In genomic region chr6:138975815-138976214, GRCh38 we compare ENCODE assay signal across 22 cellular contexts.
"Had no signal": no experiment of that assay in that cellular context is flagged by ENCODE, and none has a peak within 500 bp of the region (broad histone marks: within the 10 kb centered on the region; RNA-seq: fewer than 3 reads in every experiment).

No MANE protein-coding gene starts in this region.

- H3K27ac ChIP-seq: coronary artery, gastroesophageal sphincter, heart left ventricle, hepatocyte, left lung, lower lobe of right lung had no signal

- DNase-seq: dermis blood vessel endothelial cell; dorsolateral prefrontal cortex; effector CD4-positive, alpha-beta T cell; effector memory CD4-positive, alpha-beta T cell; foreskin keratinocyte; heart left ventricle; hypothalamus; immature natural killer cell; left cardiac atrium; left lung; left ventricle myocardium superior; lower lobe of right lung; mesenchymal stem cell; mucosa of descending colon had no signal

- H2AFZ ChIP-seq: hepatocyte had no signal

- H3K27me3 ChIP-seq: dorsolateral prefrontal cortex, esophagus muscularis mucosa, foreskin keratinocyte, gastroesophageal sphincter, heart left ventricle, hepatocyte, left lung had no signal

- FAIRE-seq: endothelial cell of umbilical vein, frontal cortex, keratinocyte had no signal

- H3K36me3 Mint-ChIP-seq: immature natural killer cell, mesothelial cell of epicardium had no signal

- H3K4me2 ChIP-seq: hepatocyte had no signal

- H3K4me3 Mint-ChIP-seq: immature natural killer cell, mesothelial cell of epicardium had no signal

- H3K9me3 Mint-ChIP-seq: immature natural killer cell, mesothelial cell of epicardium had no signal

- H3K4me3 ChIP-seq: coronary artery, dorsolateral prefrontal cortex, esophagus muscularis mucosa, gastroesophageal sphincter, heart left ventricle, hepatocyte, left lung, lower lobe of right lung, mucosa of descending colon had no signal

- H3K27ac Mint-ChIP-seq: mesothelial cell of epicardium had no signal

- H3K36me3 ChIP-seq: esophagus muscularis mucosa, gastroesophageal sphincter, heart left ventricle, left lung, lower lobe of right lung had no signal

- H3K9me3 ChIP-seq: esophagus muscularis mucosa, gastroesophageal sphincter, heart left ventricle, left lung, lower lobe of right lung, mucosa of descending colon had no signal

- ATAC-seq: foreskin keratinocyte, gastroesophageal sphincter, heart left ventricle, left cardiac atrium, left lung, left ventricle myocardium superior, lower lobe of right lung, mucosa of descending colon had no signal
